ENCODE assay signal across 8 cellular contexts in genomic region chr5:151298063-151298462, GRCh38.
DNase-seq lines count a peak whose midpoint lies in the region; ATAC-seq and TF ChIP-seq lines count a peak whose summit lies in the region.

No MANE protein-coding gene starts in this region.

- H3K4me3 ChIP-seq in fibroblast of pulmonary artery (replicated peaks; ENCODE audit: low read depth, low read length): no peak overlapping the region

- peak; percentile 18 for DNase-seq in Ammon's horn (ENCODE audit: low spot score)
- DNase-seq in OCI-M1 (lab: John Stamatoyannopoulos, UW): peak; percentile 85
- DNase-seq in fibroblast of pulmonary artery (ENCODE audit: low read depth): peak; percentile 75
- peak; percentile 55 for DNase-seq in stromal cell of bone marrow (ENCODE audit: low read depth)
- no peak for DNase-seq in cerebellar nuclear complex (lab: John Stamatoyannopoulos, UW)
- DNase-seq in stimulated activated CD4-positive, alpha-beta T cell treated with anti-CD3 and anti-CD28 coated beads, Interleukin-4, amount 100 ng/mL, for 24 hours: no peak

- TF ChIP-seq CTCF in fibroblast of pulmonary artery (IDR thresholded peaks at IDR 0.05; ENCODE audit: low read length, missing control alignments): peak; percentile 68

- ATAC-seq in GM21423 (IDR thresholded peaks at IDR 0.05; ENCODE audit: unreplicated experiment) (peak; percentile 98), HG02588 (IDR thresholded peaks at IDR 0.05; ENCODE audit: unreplicated experiment) (no peak)

Comparison
In these comparisons a context has a peak if more than half of its experiments do, and no peak if none do; other contexts are left out.
1. DNase-seq: peak in Ammon's horn (single experiment), OCI-M1 (single experiment), fibroblast of pulmonary artery (single experiment) and stromal cell of bone marrow (single experiment); none in cerebellar nuclear complex (0 of 2) and stimulated activated CD4-positive, alpha-beta T cell treated with anti-CD3 and anti-CD28 coated beads, Interleukin-4, amount 100 ng/mL, for 24 hours (single experiment).